ENCODE assay signal across 16 cellular contexts in the genomic region with DNA sequence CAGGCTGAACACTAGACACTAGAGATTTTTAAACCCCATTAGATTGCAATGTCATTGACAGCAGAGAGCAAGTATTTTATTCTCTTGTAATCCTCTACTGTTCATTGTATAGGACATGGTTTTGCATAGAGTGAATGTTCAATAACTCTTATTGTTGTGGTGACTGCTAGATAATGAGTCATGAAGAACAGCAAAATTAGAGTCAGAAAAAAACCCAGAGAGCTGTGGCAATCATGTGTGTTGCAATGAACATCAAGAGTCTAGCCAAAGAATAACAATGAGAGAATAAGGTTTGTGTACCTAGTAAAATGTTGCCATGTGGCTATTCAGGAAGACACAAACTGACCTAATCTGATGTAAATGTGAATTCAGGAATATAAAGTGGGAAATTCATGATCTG.
DNase-seq lines count a peak whose midpoint lies in the region; ATAC-seq, FAIRE-seq and TF ChIP-seq lines count a peak whose summit lies in the region.
"Had no signal": no experiment of that assay in that cellular context is flagged by ENCODE, and none has a peak within 500 bp of the region (broad histone marks: within the 10 kb centered on the region; RNA-seq: fewer than 3 reads in every experiment).

No MANE protein-coding gene starts in this region.

- DNase-seq in HepG2 (ENCODE audit: low spot score), result no peak
- DNase-seq in right lobe of liver, result no peak
- peak; percentile 0 for DNase-seq in adipocyte (ENCODE audit: low read depth)
- DNase-seq in glomerular visceral epithelial cell (ENCODE audit: extremely low spot score), result peak; percentile 26
- DNase-seq in A673 (ENCODE audit: low spot score), result no peak
- no peak for DNase-seq in CD14-positive monocyte (ENCODE audit: low spot score)
- DNase-seq in adrenal gland, result no peak
- DNase-seq in NCI-H510A (lab: John Stamatoyannopoulos, UW), result no peak
- DNase-seq: activated CD8-positive, alpha-beta memory T cell treated with anti-CD3 and anti-CD28 coated beads for 24 hours; activated gamma-delta T cell treated with Interleukin-2 at 50 U/mL for 16 hours; Caco-2; NCI-H1436; NCI-H524 had no signal

- CTCF ChIA-PET in HepG2 (lab: Yijun Ruan, JAX; ENCODE audit: low intra/inter-chr PET ratio, low total read pairs), result no interaction called here
- CTCF ChIA-PET in A673 (lab: Charles Lee), result no interaction called here

- H3K36me3 ChIP-seq in HepG2 (replicated peaks in 1 of 2; ENCODE audit: control insufficient read depth in 1 of 2, insufficient read depth in 2 of 2, low read length in 2 of 2) (no peaks in the 10 kb centered on the region), right lobe of liver (no peaks in the 10 kb centered on the region), adipocyte (ENCODE audit: control insufficient read depth, insufficient read depth, low read length, severe bottlenecking) (no peaks in the 10 kb centered on the region), A673 (ENCODE audit: insufficient read depth, low read length, poor library complexity, severe bottlenecking) (no peaks in the 10 kb centered on the region), adrenal gland (replicated peaks in 1 of 2) (no peaks in the 10 kb centered on the region)
- H3K36me3 ChIP-seq: thoracic aorta had no signal

- no peaks in the 10 kb centered on the region for H4K20me1 ChIP-seq in HepG2 (ENCODE audit: insufficient read depth, low read length)

- no peak for FAIRE-seq in HepG2 (lab: Jason Lieb, UNC)
- FAIRE-seq: A549 had no signal

- no peak for TF ChIP-seq POLR2A in HepG2 (IDR thresholded peaks at IDR 0.05; ENCODE audit: insufficient read depth in 1 of 2, low read depth in 2 of 2, low read length in 2 of 2)
- no peak for TF ChIP-seq POLR2A in right lobe of liver (IDR thresholded peaks at IDR 0.05)
- no peak for TF ChIP-seq POLR2A in adrenal gland (IDR thresholded peaks at IDR 0.05)

- no peak for TF ChIP-seq RAD21 in HepG2 (CRISPR knock-in tag; IDR thresholded peaks at IDR 0.05)

- H3K4me1 ChIP-seq in HepG2 (ENCODE audit: insufficient read depth, low read length) (no peaks in the 10 kb centered on the region), right lobe of liver (no peaks in the 10 kb centered on the region), adipocyte (ENCODE audit: control insufficient read depth, insufficient read depth, low read length) (peaks cover 3% of the 10 kb centered on the region), A673 (ENCODE audit: insufficient read depth, low read length, poor library complexity, severe bottlenecking) (no peaks in the 10 kb centered on the region), adrenal gland (replicated peaks in 1 of 2) (no peaks in the 10 kb centered on the region)
- H3K4me1 ChIP-seq: A549, Caco-2 had no signal

- H3K9ac ChIP-seq in HepG2 (ENCODE audit: insufficient read depth, low read depth, low read length) (no peak overlapping the region), adipocyte (ENCODE audit: low read length) (no peak overlapping the region)

- peaks cover 0 to 3% (median 0%) of the 10 kb centered on the region in 7 donors for H3K9me3 Mint-ChIP-seq in CD14-positive monocyte

- H2AFZ ChIP-seq in HepG2 (ENCODE audit: low read length), result no peak overlapping the region

- intact Hi-C loops in HepG2 (cut with micrococcal nuclease; ENCODE audit: unreplicated experiment) (no loop called here), right lobe of liver (cut with DNase I) (no loop called here), A673 (cut with micrococcal nuclease; ENCODE audit: unreplicated experiment) (no loop called here), CD14-positive monocyte (cut with micrococcal nuclease) (no loop called here), adrenal gland (cut with DNase I) (no loop called here)

- H3K4me1 Mint-ChIP-seq in CD14-positive monocyte, result no peaks in the 10 kb centered on the region
- H3K4me1 Mint-ChIP-seq: memory B cell had no signal

- H3K36me3 Mint-ChIP-seq in CD14-positive monocyte, result no peaks in the 10 kb centered on the region
- H3K36me3 Mint-ChIP-seq: memory B cell had no signal

- no peak for TF ChIP-seq EP300 in HepG2 (IDR thresholded peaks at IDR 0.05; ENCODE audit: low read depth in 2 of 2, low read length in 2 of 2)
- no peak for TF ChIP-seq EP300 in HepG2 (CRISPR knock-in tag; IDR thresholded peaks at IDR 0.05; ENCODE audit: borderline replicate concordance)

- in situ Hi-C loops in HepG2 (cut with HindIII; ENCODE audit: extremely low pct_ligation_motif_present, low pct_unique_long_range_greater_than_20kb), result no loop called here

- no peak overlapping the region for H3K4me2 ChIP-seq in HepG2 (ENCODE audit: low read depth, low read length)
- H3K4me2 ChIP-seq: A549 had no signal

- H3K27ac Mint-ChIP-seq in CD14-positive monocyte, result no peak overlapping the region
- H3K27ac Mint-ChIP-seq: memory B cell had no signal

- TF ChIP-seq CTCF in HepG2 (CRISPR knock-in tag; IDR thresholded peaks at IDR 0.05), result no peak
- no peak for TF ChIP-seq CTCF in right lobe of liver (IDR thresholded peaks at IDR 0.05)
- no peak for TF ChIP-seq CTCF in A673 (conservative IDR thresholded peaks at IDR 0.05; ENCODE audit: low read depth, low read length)
- TF ChIP-seq CTCF in CD14-positive monocyte (IDR thresholded peaks at IDR 0.05), result no peak
- TF ChIP-seq CTCF in adrenal gland (IDR thresholded peaks at IDR 0.05), result no peak

- H3K79me2 ChIP-seq in HepG2 (ENCODE audit: insufficient read depth, low read length), result no peaks in the 10 kb centered on the region

- H3K9me3 ChIP-seq in HepG2 (ENCODE audit: low read length) (no peaks in the 10 kb centered on the region), right lobe of liver (no peaks in the 10 kb centered on the region), adipocyte (ENCODE audit: control insufficient read depth, low read length) (no peaks in the 10 kb centered on the region), A673 (ENCODE audit: low read depth, low read length, poor library complexity, severe bottlenecking) (no peaks in the 10 kb centered on the region), adrenal gland (replicated peaks in 1 of 3) (no peaks in the 10 kb centered on the region)
- H3K9me3 ChIP-seq: A549, Caco-2, thoracic aorta had no signal

- H3K4me3 ChIP-seq in HepG2 (replicated peaks in 1 of 3; ENCODE audit: insufficient read depth in 1 of 3, low read depth in 2 of 3, low read length in 3 of 3) (no peak overlapping the region), right lobe of liver (no peak overlapping the region), adipocyte (ENCODE audit: low read length) (no peak overlapping the region), A673 (ENCODE audit: low read depth, low read length, poor library complexity, severe bottlenecking) (no peak overlapping the region), adrenal gland (no peak overlapping the region)
- H3K4me3 ChIP-seq: A549, thoracic aorta had no signal

- H3K27ac ChIP-seq in HepG2 (ENCODE audit: extremely low read length, insufficient read depth, low read length) (no peak overlapping the region), right lobe of liver (no peak overlapping the region), A673 (ENCODE audit: low read depth, low read length, poor library complexity, severe bottlenecking) (no peak overlapping the region), adrenal gland (no peak overlapping the region)
- H3K27ac ChIP-seq: A549, thoracic aorta had no signal

- POLR2A ChIA-PET in HepG2 (lab: Yijun Ruan, JAX) (no interaction called here), A673 (lab: Charles Lee; ENCODE audit: low non-redundant PET) (no interaction called here)

- ATAC-seq in HepG2, result no peak
- ATAC-seq in right lobe of liver, result no peak
- ATAC-seq: A549 had no signal

- BruUV-seq in HepG2 (replicated peaks; lab: Mats Ljungman, UMichigan) (no TSS peak), A673 (replicated peaks; lab: Mats Ljungman, UMichigan) (no TSS peak)

- H3K27me3 Mint-ChIP-seq in CD14-positive monocyte (ENCODE audit: low read depth in 3 of 3), result no peaks in the 10 kb centered on the region
- H3K27me3 Mint-ChIP-seq: memory B cell had no signal

- no peak overlapping the region for H3K4me3 Mint-ChIP-seq in CD14-positive monocyte
- H3K4me3 Mint-ChIP-seq: memory B cell had no signal

- H3K27me3 ChIP-seq in HepG2 (ENCODE audit: control insufficient read depth in 1 of 2, insufficient read depth in 2 of 2, low read length in 2 of 2) (no peaks in the 10 kb centered on the region; a peak in 1 of 5 replicates), right lobe of liver (no peaks in the 10 kb centered on the region), adipocyte (replicated peaks; ENCODE audit: control insufficient read depth, insufficient read depth, low read length) (no peaks in the 10 kb centered on the region), A673 (replicated peaks; ENCODE audit: insufficient read depth, low read depth, low read length, poor library complexity) (no peaks in the 10 kb centered on the region), adrenal gland (no peaks in the 10 kb centered on the region)

TF ChIP-seq in HepG2, 621 proteins besides CTCF, POLR2A, EP300 and RAD21:
- TF ChIP-seq CEBPB (IDR thresholded peaks at IDR 0.05; ENCODE audit: borderline replicate concordance, low read depth, low read length), result peak; percentile 0; the same call in 1 of the 2 replicates
- TF ChIP-seq MXD3 (CRISPR knock-in tag; IDR thresholded peaks at IDR 0.05), result no peak

Comparison
In these comparisons a context has a peak if more than half of its experiments do, and no peak if none do; other contexts are left out.
1. DNase-seq: peak in adipocyte (single experiment) and glomerular visceral epithelial cell (single experiment); none in HepG2 (single experiment), right lobe of liver (0 of 3), A673 (single experiment), CD14-positive monocyte (single experiment), adrenal gland (0 of 7) and NCI-H510A (single experiment).